11 cellular contexts compared by ENCODE assay signal in the genomic region with DNA sequence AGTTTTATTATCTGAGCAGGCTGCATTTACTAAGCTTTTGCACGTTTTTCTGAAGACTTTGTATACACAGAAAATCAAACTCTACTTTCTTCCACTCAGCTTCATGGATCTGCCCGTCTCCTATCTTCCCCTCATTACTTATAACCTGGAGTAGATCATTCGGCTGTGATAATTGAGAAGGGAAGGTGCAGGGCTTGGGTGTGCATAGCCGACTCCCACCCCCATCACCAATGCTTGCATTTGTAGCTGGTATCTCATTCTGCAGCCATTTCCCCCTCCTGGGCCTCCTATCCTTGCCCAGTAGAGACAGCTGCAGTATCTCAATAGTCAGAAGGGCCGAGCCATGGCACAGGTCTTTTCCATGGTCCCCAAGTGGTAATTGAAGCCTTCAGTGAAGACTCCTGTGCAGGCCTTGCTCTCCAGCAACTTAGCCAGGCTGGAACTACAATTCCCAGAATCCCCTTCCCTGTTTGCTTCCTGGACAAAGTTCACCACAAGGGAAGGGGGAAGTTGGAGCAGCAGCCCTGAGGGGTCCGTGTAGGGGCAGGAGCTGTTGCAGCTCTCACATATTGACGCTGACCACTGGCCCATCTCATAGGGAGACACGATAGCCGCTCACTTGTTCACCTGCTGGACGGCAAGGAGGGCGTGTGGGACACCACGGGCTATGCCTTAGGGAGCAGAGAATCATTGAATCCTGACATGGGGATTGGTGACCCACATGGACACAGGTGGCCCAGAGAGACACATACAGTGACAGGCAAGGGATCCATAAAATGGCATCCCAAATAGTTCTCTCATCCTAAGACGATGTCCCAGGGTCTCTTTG. TPM values are rescaled to one million over a fixed set of nuclear protein-coding genes. Genes with fewer than 3 reads are reported as not detected.
DNase-seq lines count a peak whose midpoint lies in the region; FAIRE-seq and TF ChIP-seq lines count a peak whose summit lies in the region.
"Had no signal": no experiment of that assay in that cellular context is flagged by ENCODE, and none has a peak within 500 bp of the region (broad histone marks: within the 10 kb centered on the region; RNA-seq: fewer than 3 reads in every experiment).

No MANE protein-coding gene starts in this region.

- H3K4me3 Mint-ChIP-seq in brain (peak overlapping the region; percentile 59 to 71 (median 70)), neural progenitor cell (peak overlapping the region; percentile 62)
- H3K4me3 Mint-ChIP-seq: neural crest cell; stimulated activated naive CD8-positive, alpha-beta T cell treated with anti-CD3 and anti-CD28 coated beads, Interleukin-15, Interleukin-2, amounts not matched to agents 100 ng/mL and 50 ng/mL, for 24 hours had no signal

- H3K4me1 ChIP-seq in neural progenitor cell = no peaks in the 10 kb centered on the region

- H3K27ac ChIP-seq in neural progenitor cell = no peak overlapping the region

- no peak overlapping the region for H3K9ac ChIP-seq in neural progenitor cell

- no peak overlapping the region for H3K27ac Mint-ChIP-seq in brain
- no peak overlapping the region for H3K27ac Mint-ChIP-seq in neural progenitor cell
- H3K27ac Mint-ChIP-seq: stimulated activated naive CD8-positive, alpha-beta T cell treated with anti-CD3 and anti-CD28 coated beads, Interleukin-15, Interleukin-2, amounts not matched to agents 100 ng/mL and 50 ng/mL, for 24 hours had no signal

- H3K4me2 ChIP-seq in neural progenitor cell = no peak overlapping the region

- peaks cover 4% of the 10 kb centered on the region for H3K4me1 Mint-ChIP-seq in brain
- H3K4me1 Mint-ChIP-seq in neural progenitor cell = no peaks in the 10 kb centered on the region
- H3K4me1 Mint-ChIP-seq: neural crest cell had no signal

- peaks cover 13% of the 10 kb centered on the region for H3K27me3 ChIP-seq in neural progenitor cell

- no peaks in the 10 kb centered on the region for H4K20me1 ChIP-seq in neural progenitor cell (ENCODE audit: low read depth)

- TF ChIP-seq CTCF in brain (conservative IDR thresholded peaks at IDR 0.05) (no peak), neural progenitor cell (IDR thresholded peaks at IDR 0.05) (no peak)

- DNase-seq in COR-L47 (lab: John Stamatoyannopoulos, UW) (peak; percentile 3), Kasumi-1 (lab: John Stamatoyannopoulos, UW) (peak; percentile 78 to 79), neural progenitor cell (ENCODE audit: low spot score) (peak; percentile 13), NCI-H1092 treated with DMSO at 0.1 percent for 48 hours (lab: John Stamatoyannopoulos, UW) (no peak), NCI-H2107 (lab: John Stamatoyannopoulos, UW) (no peak), NCI-H69 (lab: John Stamatoyannopoulos, UW) (no peak), H54 (ENCODE audit: insufficient read length, low spot score) (no peak)
- DNase-seq: NCI-H2029 treated with DMSO at 0.1 percent for 48 hours had no signal

- no peaks in the 10 kb centered on the region for H3F3A ChIP-seq in neural progenitor cell (ENCODE audit: low read depth)

- no peak for FAIRE-seq in H54 (lab: Jason Lieb, UNC)

- H3K9me3 Mint-ChIP-seq in brain (peaks cover 0 to 3% (median 1%) of the 10 kb centered on the region in 5 experiments), neural progenitor cell (peaks cover 3% of the 10 kb centered on the region)
- H3K9me3 Mint-ChIP-seq: neural crest cell; stimulated activated naive CD8-positive, alpha-beta T cell treated with anti-CD3 and anti-CD28 coated beads, Interleukin-15, Interleukin-2, amounts not matched to agents 100 ng/mL and 50 ng/mL, for 24 hours had no signal

- H3K36me3 Mint-ChIP-seq in brain = no peaks in the 10 kb centered on the region
- no peaks in the 10 kb centered on the region for H3K36me3 Mint-ChIP-seq in neural progenitor cell

- no peaks in the 10 kb centered on the region for H3K9me3 ChIP-seq in neural progenitor cell (ENCODE audit: low read depth)

- H3K4me3 ChIP-seq in neural progenitor cell = no peak overlapping the region

- H3K36me3 ChIP-seq in neural progenitor cell = no peaks in the 10 kb centered on the region

- no peaks in the 10 kb centered on the region for H3K79me2 ChIP-seq in neural progenitor cell (ENCODE audit: low read depth)

- peaks cover 46% of the 10 kb centered on the region for H3K27me3 Mint-ChIP-seq in brain
- H3K27me3 Mint-ChIP-seq in neural progenitor cell (ENCODE audit: insufficient read depth, low read depth) = peaks cover 22% of the 10 kb centered on the region

- no peak for TF ChIP-seq POLR2A in H54 (IDR thresholded peaks at IDR 0.05; ENCODE audit: low read depth, low read length)

- no peak overlapping the region for H2AFZ ChIP-seq in neural progenitor cell (replicated peaks)

RNA-seq across cellular contexts. Expression of gene SIGLEC8, which starts 2.1 kb away (rescaled TPM):
- polyA plus RNA-seq in brain (ENCODE audit: insufficient read depth, low read depth, low replicate concordance) = 2.0 TPM
- total RNA-seq in neural progenitor cell (ENCODE audit: low replicate concordance) = not detected in 2 replicates
- total RNA-seq: neural crest cell had no signal

RNA-seq across cellular contexts. Expression of gene CEACAM18, which starts 18.0 kb away (rescaled TPM):
- polyA plus RNA-seq in brain (ENCODE audit: insufficient read depth, low read depth, low replicate concordance) = not detected
- not detected in 2 replicates for total RNA-seq in neural progenitor cell (ENCODE audit: low replicate concordance)
- total RNA-seq: neural crest cell had no signal

RNA-seq across cellular contexts. Expression of gene SIGLEC12, which starts 41.2 kb away (rescaled TPM):
- 0.51 TPM for polyA plus RNA-seq in brain (ENCODE audit: insufficient read depth, low read depth, low replicate concordance)
- not detected in 2 replicates for total RNA-seq in neural progenitor cell (ENCODE audit: low replicate concordance)
- total RNA-seq: neural crest cell had no signal

RNA-seq across cellular contexts. Expression of gene SIGLEC10, which starts 42.9 kb away (rescaled TPM):
- polyA plus RNA-seq in brain (ENCODE audit: insufficient read depth, low read depth, low replicate concordance) = 1.7 TPM
- total RNA-seq in neural progenitor cell (ENCODE audit: low replicate concordance) = not detected in 2 replicates
- total RNA-seq: neural crest cell had no signal

Comparison
In these comparisons a context has a peak if more than half of its experiments do, and no peak if none do; other contexts are left out.
1. DNase-seq: peak in COR-L47 (single experiment), Kasumi-1 (2 of 2) and neural progenitor cell (single experiment); none in NCI-H1092 treated with DMSO at 0.1 percent for 48 hours (single experiment), NCI-H2107 (single experiment), NCI-H69 (single experiment) and H54 (single experiment).